In the genomic region with DNA sequence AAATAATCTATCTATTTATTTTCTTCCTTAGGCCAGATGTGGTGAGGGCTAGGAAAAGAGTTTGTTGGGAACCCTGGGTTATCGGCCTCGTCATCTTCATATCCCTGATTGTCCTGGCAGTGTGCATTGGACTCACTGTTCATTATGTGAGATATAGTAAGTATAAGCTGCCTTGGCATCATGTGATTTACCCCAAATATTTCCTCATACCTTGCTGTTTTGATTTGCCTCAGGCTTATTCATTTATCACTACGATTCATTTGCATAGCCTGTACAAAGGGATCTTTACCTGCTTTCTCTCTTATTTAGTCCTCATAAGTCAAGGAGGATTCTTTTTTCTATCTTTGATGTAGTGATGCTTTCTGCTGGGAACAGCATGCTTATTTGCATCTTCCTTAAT, we compare ENCODE assay signal across 10 cellular contexts. TPM values are rescaled to one million over a fixed set of nuclear protein-coding genes. Genes with fewer than 3 reads are reported as not detected.
"Had no signal": no experiment of that assay in that cellular context is flagged by ENCODE, and none has a peak within 500 bp of the region (broad histone marks: within the 10 kb centered on the region; RNA-seq: fewer than 3 reads in every experiment).

No MANE protein-coding gene starts in this region.

- H3K4me3 ChIP-seq: GM23248, HAP-1 had no signal

- H2AFZ ChIP-seq: GM23248 had no signal

- H3K4me1 ChIP-seq: HAP-1 had no signal

- FAIRE-seq: HepG2 had no signal

- H3K4me3 Mint-ChIP-seq: HFFc6, IgD-negative memory B cell had no signal

- H3K9me3 Mint-ChIP-seq: HFFc6 had no signal

- H3K9me3 ChIP-seq: HAP-1 had no signal

- H3K9ac ChIP-seq: GM23248 had no signal

- H3K36me3 ChIP-seq: HAP-1 had no signal

- DNase-seq: GM23248, GOT3, H7, HFFc6 had no signal

- H3K27ac ChIP-seq: GM23248, HL-60 had no signal

- H3K27ac Mint-ChIP-seq: HFFc6, IgD-negative memory B cell had no signal

RNA-seq across cellular contexts. Expression of a gene that starts 14.5 kb away (rescaled TPM):
- total RNA-seq: GM23248, H4, HepG2, HFFc6, HT1080 had no signal
- polyA plus RNA-seq: GM23248, HepG2 had no signal
